ENCODE assay signal across 33 cellular contexts in genomic region chr18:38706373-38706772, GRCh38.
DNase-seq lines count a peak whose midpoint lies in the region; ATAC-seq and TF ChIP-seq lines count a peak whose summit lies in the region.
"Had no signal": no experiment of that assay in that cellular context is flagged by ENCODE, and none has a peak within 500 bp of the region (broad histone marks: within the 10 kb centered on the region; RNA-seq: fewer than 3 reads in every experiment).

No MANE protein-coding gene starts in this region.

- H3K79me2 ChIP-seq in SK-N-SH (ENCODE audit: insufficient read depth), result no peaks in the 10 kb centered on the region
- no peaks in the 10 kb centered on the region for H3K79me2 ChIP-seq in neural cell (replicated peaks; ENCODE audit: insufficient read depth, low read length)

- H3K9ac ChIP-seq in SK-N-SH, result no peak overlapping the region
- H3K9ac ChIP-seq in neural cell (ENCODE audit: low read length), result no peak overlapping the region
- H3K9ac ChIP-seq: BLaER1; BLaER1 treated with 17β-estradiol and CSF1 and Interleukin-3, amounts not matched to agents 10 nM and 100 nM had no signal

- H3K4me1 ChIP-seq in SK-N-SH (ENCODE audit: control insufficient read depth in 1 of 2, insufficient read depth in 2 of 2, low read depth in 1 of 2, low read length in 1 of 2), result no peaks in the 10 kb centered on the region; a peak in 1 of 4 replicates
- H3K4me1 ChIP-seq: A549; BE2C; BLaER1; BLaER1 treated with 17β-estradiol and CSF1 and Interleukin-3, amounts not matched to agents 10 nM and 100 nM; Caco-2 had no signal

- POLR2A ChIA-PET in SK-N-SH (lab: Yijun Ruan, JAX), result no interaction called here

- H3F3A ChIP-seq in SK-N-SH (replicated peaks; ENCODE audit: insufficient read depth) (no peaks in the 10 kb centered on the region), neural cell (ENCODE audit: insufficient read depth, low read length, poor library complexity, severe bottlenecking) (no peaks in the 10 kb centered on the region)

- H3K27ac ChIP-seq in SK-N-SH (ENCODE audit: low read depth in 2 of 2, low read length in 1 of 2) (no peak overlapping the region), neural cell (ENCODE audit: low read length) (peak overlapping the region; percentile 40)
- H3K27ac ChIP-seq: 22Rv1; A549; BLaER1; BLaER1 treated with 17β-estradiol and CSF1 and Interleukin-3, amounts not matched to agents 10 nM and 100 nM; C4-2B had no signal

- WGBS in SK-N-SH (ENCODE audit: low lambda C conversion rate), result 7% methylated on average over 5 of the region's 5 CpGs

- no peaks in the 10 kb centered on the region for H3K27me3 ChIP-seq in SK-N-SH (ENCODE audit: insufficient read depth)
- no peaks in the 10 kb centered on the region for H3K27me3 ChIP-seq in neural cell (ENCODE audit: insufficient read depth, low read depth, low read length)
- H3K27me3 ChIP-seq: BE2C; BLaER1; BLaER1 treated with 17β-estradiol and CSF1 and Interleukin-3, amounts not matched to agents 10 nM and 100 nM had no signal

- H2AFZ ChIP-seq in SK-N-SH (ENCODE audit: low read depth), result no peak overlapping the region
- H2AFZ ChIP-seq in neural cell (ENCODE audit: low read depth, low read length), result no peak overlapping the region

- H3K36me3 ChIP-seq in SK-N-SH (replicated peaks in 1 of 2; ENCODE audit: control insufficient read depth in 1 of 2, insufficient read depth in 2 of 2, low read length in 1 of 2) (no peaks in the 10 kb centered on the region), neural cell (ENCODE audit: insufficient read depth, low read length) (no peaks in the 10 kb centered on the region)
- H3K36me3 ChIP-seq: BE2C; BLaER1; BLaER1 treated with 17β-estradiol and CSF1 and Interleukin-3, amounts not matched to agents 10 nM and 100 nM had no signal

- CTCF ChIA-PET in SK-N-SH (lab: Yijun Ruan, JAX), result no interaction called here

- H3K9me3 ChIP-seq in SK-N-SH (0 out of 2 replicates have a peak, but pooled peaks cover 4% of the 10 kb centered on the region), neural cell (ENCODE audit: low read length) (no peaks in the 10 kb centered on the region)
- H3K9me3 ChIP-seq: A549, BE2C, BLaER1, Caco-2 had no signal

- H3K4me2 ChIP-seq in SK-N-SH (no peak overlapping the region), neural cell (ENCODE audit: low read length) (no peak overlapping the region)
- H3K4me2 ChIP-seq: A549; BLaER1; BLaER1 treated with 17β-estradiol and CSF1 and Interleukin-3, amounts not matched to agents 10 nM and 100 nM had no signal

- DNase-seq in SK-N-DZ (ENCODE audit: low spot score), result peak; percentile 11
- no peak for DNase-seq in SK-N-SH
- DNase-seq in KG1 (lab: John Stamatoyannopoulos, UW), result no peak
- no peak for DNase-seq in stimulated activated CD4-positive, alpha-beta T cell treated with anti-CD3 and anti-CD28 coated beads, Interleukin-4, amount 100 ng/mL, for 4 hours
- DNase-seq in dedifferentiated amniotic fluid mesenchymal stem cell (ENCODE audit: extremely low spot score), result no peak
- DNase-seq: 8988T; ACHN; AML-193; BE2C; C1 segment of cervical spinal cord; Caco-2; Calu3; CD4-positive, alpha-beta memory T cell; CD4-positive, alpha-beta T cell; CD4-positive, CD25-positive, alpha-beta regulatory T cell; CD8-positive, alpha-beta memory T cell; CD8-positive, alpha-beta T cell; COR-L47; DMS 273 treated with DMSO at 0.1 percent for 48 hours; DMS153; DMS53; DMS79; DMS79 treated with DMSO at 0.1 percent for 48 hours; DND-41; EL had no signal

- H4K20me1 ChIP-seq in SK-N-SH (ENCODE audit: insufficient read depth) (no peaks in the 10 kb centered on the region), neural cell (ENCODE audit: insufficient read depth) (no peaks in the 10 kb centered on the region)
- H4K20me1 ChIP-seq: BLaER1; BLaER1 treated with 17β-estradiol and CSF1 and Interleukin-3, amounts not matched to agents 10 nM and 100 nM had no signal

- H3K4me3 ChIP-seq in SK-N-SH (ENCODE audit: low read depth in 2 of 2, low read length in 1 of 2) (no peak overlapping the region), neural cell (ENCODE audit: low read length) (no peak overlapping the region)
- H3K4me3 ChIP-seq: A549; BLaER1; BLaER1 treated with 17β-estradiol and CSF1 and Interleukin-3, amounts not matched to agents 10 nM and 100 nM had no signal

- TF ChIP-seq RAD21 in SK-N-SH (IDR thresholded peaks at IDR 0.05; ENCODE audit: low read length), result no peak
- TF ChIP-seq RAD21 in neural cell (conservative IDR thresholded peaks at IDR 0.05), result no peak

- TF ChIP-seq CTCF in SK-N-SH (IDR thresholded peaks at IDR 0.05) (no peak), neural cell (IDR thresholded peaks at IDR 0.05; ENCODE audit: poor library complexity, severe bottlenecking) (no peak)

- ATAC-seq in SK-N-SH treated with all-trans-retinoic acid at 6 μM for 48 hours, result no peak
- no peak for ATAC-seq in GM18511 (IDR thresholded peaks at IDR 0.05; ENCODE audit: unreplicated experiment)
- ATAC-seq: A549; CD8-positive, alpha-beta T cell had no signal

- no peaks in the 10 kb centered on the region for H3K9me2 ChIP-seq in SK-N-SH
- no peaks in the 10 kb centered on the region for H3K9me2 ChIP-seq in neural cell (ENCODE audit: insufficient read depth, low read length)

- TF ChIP-seq EP300 in SK-N-SH (IDR thresholded peaks at IDR 0.05; ENCODE audit: borderline replicate concordance in 1 of 2, low read depth in 1 of 2, low read length in 1 of 2) (no peak), neural cell (conservative IDR thresholded peaks at IDR 0.05; ENCODE audit: poor library complexity, severe bottlenecking) (no peak)

TF ChIP-seq in SK-N-SH, 30 proteins besides CTCF, POLR2A, EP300 and RAD21:
- TF ChIP-seq ELF1 (IDR thresholded peaks at IDR 0.05) (no peak), GATA2 (CRISPR knock-in tag; IDR thresholded peaks at IDR 0.05) (peak; percentile 49), MEF2A (IDR thresholded peaks at IDR 0.05; ENCODE audit: borderline replicate concordance, low read depth) (no peak), RCOR1 (IDR thresholded peaks at IDR 0.05; ENCODE audit: low read length) (peak; percentile 24; the same call in 1 of the 2 replicates)
TF ChIP-seq in SK-N-SH: peak in this region for 2.

TF ChIP-seq in SK-N-SH treated with all-trans-retinoic acid at 6 μM for 48 hours, 23 proteins besides CTCF, POLR2A, EP300 and RAD21:
- TF ChIP-seq TCF4 (CRISPR knock-in tag; IDR thresholded peaks at IDR 0.05; ENCODE audit: borderline replicate concordance), result 0 out of 2 replicates have a peak, but pooled peaks have one; percentile 11
- no peak for TF ChIP-seq ARNTL (CRISPR knock-in tag; IDR thresholded peaks at IDR 0.05; ENCODE audit: borderline replicate concordance, low read depth)

TF ChIP-seq in neural cell, 6 proteins besides CTCF, POLR2A, EP300 and RAD21:
- no peak for TF ChIP-seq MXI1 (conservative IDR thresholded peaks at IDR 0.05; ENCODE audit: poor library complexity, severe bottlenecking)
- peak; percentile 44 for TF ChIP-seq POLR2AphosphoS5 (IDR thresholded peaks at IDR 0.05)
TF ChIP-seq in neural cell: peak in this region for 1.
